ENCODE assay signal across 8 cellular contexts in the genomic region with DNA sequence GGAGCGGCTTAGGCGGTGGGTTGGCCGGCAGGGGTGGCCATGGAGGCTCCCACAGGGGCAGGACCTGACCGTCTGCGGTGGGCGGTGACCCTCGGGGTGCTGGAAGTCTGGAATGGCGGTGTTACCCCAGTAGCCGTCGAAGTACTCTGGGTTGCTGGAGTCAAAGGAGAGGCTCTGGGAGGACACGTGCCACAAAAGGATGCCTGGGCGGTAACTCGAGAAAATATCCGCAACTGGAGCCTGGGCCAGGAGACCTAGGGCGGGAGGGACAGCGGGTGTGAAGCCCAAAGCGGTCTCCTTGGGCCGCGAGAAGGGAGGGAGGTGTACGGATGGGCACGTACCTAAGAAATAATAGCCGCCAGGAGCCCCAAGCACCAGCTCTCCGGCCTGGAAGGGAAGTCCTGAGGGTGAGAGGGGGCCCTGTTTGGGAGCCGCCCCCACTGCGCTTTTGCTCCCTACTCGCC. TPM values are rescaled to one million over a fixed set of nuclear protein-coding genes. Genes with fewer than 3 reads are reported as not detected.
DNase-seq lines count a peak whose midpoint lies in the region; ATAC-seq and TF ChIP-seq lines count a peak whose summit lies in the region.

No MANE protein-coding gene starts in this region.

- ATAC-seq in GM19023 (IDR thresholded peaks at IDR 0.05; ENCODE audit: unreplicated experiment) (no peak), HG02981 (IDR thresholded peaks at IDR 0.05; ENCODE audit: unreplicated experiment) (no peak)

- H3K27ac ChIP-seq in RWPE1: peak overlapping the region; percentile 51

- peak overlapping the region; percentile 55 to 62 for H3K4me3 ChIP-seq in foreskin fibroblast (ENCODE audit: low read depth in 1 of 2, low read length in 2 of 2)

- peaks cover 44% of the 10 kb centered on the region for H3K27me3 Mint-ChIP-seq in progenitor cell of endocrine pancreas

- H3K27ac Mint-ChIP-seq in progenitor cell of endocrine pancreas: no peak overlapping the region

- peak; percentile 78 for DNase-seq in ELF-1 (ENCODE audit: low read depth, low spot score)
- peak; percentile 13 for DNase-seq in RWPE1 (ENCODE audit: low spot score)
- peak in 1 of 2 donors; percentile 38 for DNase-seq in foreskin fibroblast
- DNase-seq in progenitor cell of endocrine pancreas (ENCODE audit: low spot score, unreplicated experiment): no peak
- DNase-seq in dedifferentiated amniotic fluid mesenchymal stem cell (ENCODE audit: extremely low spot score): no peak
- DNase-seq in GF-D8 (lab: John Stamatoyannopoulos, UW): no peak

- CTCF ChIA-PET in RWPE1 (lab: Yijun Ruan, JAX): interaction anchor here (0.6 to 1.0 kb wide), 3 partner anchors 12 to 139 kb away, joined by 3 to 4 read pairs (median 3); partner anchors contain the start of gene FAM171A2

- H3K36me3 Mint-ChIP-seq in progenitor cell of endocrine pancreas (ENCODE audit: insufficient read depth): no peaks in the 10 kb centered on the region

- TF ChIP-seq CTCF in RWPE1 (conservative IDR thresholded peaks at IDR 0.05; ENCODE audit: low read depth) (no peak), foreskin fibroblast (IDR thresholded peaks at IDR 0.05; ENCODE audit: low read depth, low read length) (no peak), progenitor cell of endocrine pancreas (IDR thresholded peaks at IDR 0.05; ENCODE audit: unreplicated experiment) (no peak)

- POLR2A ChIA-PET in RWPE1 (lab: Yijun Ruan, JAX; ENCODE audit: low non-redundant PET): no interaction called here

- no peaks in the 10 kb centered on the region for H3K9me3 Mint-ChIP-seq in progenitor cell of endocrine pancreas (ENCODE audit: low read depth)

- H3K4me3 Mint-ChIP-seq in progenitor cell of endocrine pancreas (ENCODE audit: low read depth): peak overlapping the region; percentile 63

- peaks cover 3% of the 10 kb centered on the region for H3K4me1 Mint-ChIP-seq in progenitor cell of endocrine pancreas (ENCODE audit: low read depth)

RNA-seq across cellular contexts. Expression of gene ITGA2B, which starts 4.6 kb away (rescaled TPM):
- total RNA-seq in progenitor cell of endocrine pancreas: 1.2 and 2.6 TPM in 2 replicates

RNA-seq across cellular contexts. Expression of gene FAM171A2, which starts 21.2 kb away (rescaled TPM):
- 39.9 and 42.5 TPM in 2 replicates for total RNA-seq in progenitor cell of endocrine pancreas

RNA-seq across cellular contexts. Expression of gene GRN, which starts 39.8 kb away (rescaled TPM):
- total RNA-seq in progenitor cell of endocrine pancreas: 97.9 and 99.7 TPM in 2 replicates

Comparison
In these comparisons a context has a peak if more than half of its experiments do, and no peak if none do; other contexts are left out.
1. DNase-seq: peak in ELF-1 (single experiment) and RWPE1 (single experiment); none in progenitor cell of endocrine pancreas (single experiment), dedifferentiated amniotic fluid mesenchymal stem cell (single experiment) and GF-D8 (single experiment).